Comparison of ENCODE assay signal across 8 cellular contexts in the genomic region with DNA sequence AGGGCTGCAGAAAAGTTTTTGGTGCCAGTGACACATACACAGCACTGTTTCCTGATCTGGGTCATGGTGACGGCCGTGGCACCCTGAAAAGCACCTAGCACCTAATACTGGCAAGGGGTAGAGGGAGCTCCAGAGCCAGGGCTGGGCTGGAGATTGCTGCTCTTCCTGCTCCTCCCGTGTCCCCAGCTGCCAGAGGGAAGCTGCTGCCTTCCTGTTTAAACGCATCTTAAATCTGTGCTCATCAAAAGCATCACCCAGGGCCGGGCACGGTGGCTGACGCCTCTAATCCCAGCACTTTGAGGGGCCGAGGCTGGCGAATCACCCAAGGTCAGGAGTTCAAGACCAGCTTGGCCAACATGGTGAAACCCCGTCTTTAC.
DNase-seq lines count a peak whose midpoint lies in the region; ATAC-seq and TF ChIP-seq lines count a peak whose summit lies in the region.

No MANE protein-coding gene starts in this region.

- H3K9me3 ChIP-seq in DOHH2 (ENCODE audit: control insufficient read depth, insufficient read depth, low read length): no peaks in the 10 kb centered on the region
- H3K9me3 ChIP-seq in osteoblast (ENCODE audit: low read depth, low read length): no peaks in the 10 kb centered on the region

- no peaks in the 10 kb centered on the region for H4K20me1 ChIP-seq in DOHH2 (ENCODE audit: control insufficient read depth, insufficient read depth, low read depth, low read length)
- H4K20me1 ChIP-seq in osteoblast (ENCODE audit: insufficient read depth, low read length): peaks cover 3% of the 10 kb centered on the region

- H3K79me2 ChIP-seq in DOHH2 (ENCODE audit: control insufficient read depth, low read length) (no peaks in the 10 kb centered on the region), osteoblast (ENCODE audit: insufficient read depth, low read length) (no peaks in the 10 kb centered on the region)

- no peaks in the 10 kb centered on the region for H3K27me3 ChIP-seq in DOHH2 (ENCODE audit: control insufficient read depth, low read length)
- no peaks in the 10 kb centered on the region for H3K27me3 ChIP-seq in osteoblast (ENCODE audit: insufficient read depth, low read length)

- DNase-seq in fibroblast of pulmonary artery (ENCODE audit: low read depth) (peak; percentile 71), osteoblast (ENCODE audit: insufficient read length, low spot score, missing footprints) (peak; percentile 94), NCI-H774 (lab: John Stamatoyannopoulos, UW) (no peak), NK-92 (lab: John Stamatoyannopoulos, UW; ENCODE audit: unreplicated experiment) (no peak)
- no peak for DNase-seq in activated CD4-positive, CD25-positive, alpha-beta regulatory T cell treated with anti-CD3 and anti-CD28 coated beads, Interleukin-2, amount 50 U/mL, for 72 hours

- TF ChIP-seq CTCF in DOHH2 (IDR thresholded peaks at IDR 0.05; ENCODE audit: low read depth, low read length, poor library complexity, severe bottlenecking) (peak; percentile 39), fibroblast of pulmonary artery (IDR thresholded peaks at IDR 0.05; ENCODE audit: low read length, missing control alignments) (peak; percentile 70), osteoblast (IDR thresholded peaks at IDR 0.05; ENCODE audit: extremely low read depth, low read depth, low read length) (peak; percentile 60)

- no peak overlapping the region for H3K4me3 ChIP-seq in DOHH2 (ENCODE audit: low read length)
- H3K4me3 ChIP-seq in fibroblast of pulmonary artery (replicated peaks; ENCODE audit: low read depth, low read length): no peak overlapping the region
- H3K4me3 ChIP-seq in osteoblast (ENCODE audit: insufficient read depth, low read length): no peak overlapping the region

- no peaks in the 10 kb centered on the region for H3K4me1 ChIP-seq in DOHH2 (ENCODE audit: control insufficient read depth, low read length)
- peaks cover 15% of the 10 kb centered on the region for H3K4me1 ChIP-seq in osteoblast (ENCODE audit: insufficient read depth, low read length)

- no peak overlapping the region for H3K27ac ChIP-seq in DOHH2 (ENCODE audit: low read depth, low read length)
- no peak overlapping the region for H3K27ac ChIP-seq in osteoblast (ENCODE audit: low read depth, low read length)

- H3F3A ChIP-seq in DOHH2 (ENCODE audit: control insufficient read depth, insufficient read depth): no peaks in the 10 kb centered on the region

- H3K4me2 ChIP-seq in DOHH2 (ENCODE audit: low read length): no peak overlapping the region
- peak overlapping the region; percentile 77 for H3K4me2 ChIP-seq in osteoblast (ENCODE audit: insufficient read depth, low read length)

- no peak overlapping the region for H2AFZ ChIP-seq in osteoblast (ENCODE audit: low read length)

- H3K36me3 ChIP-seq in DOHH2 (ENCODE audit: control insufficient read depth, low read length) (no peaks in the 10 kb centered on the region), osteoblast (ENCODE audit: insufficient read depth, low read length) (no peaks in the 10 kb centered on the region)

- peak; percentile 58 for ATAC-seq in HG02981 (IDR thresholded peaks at IDR 0.05; ENCODE audit: unreplicated experiment)
- peak; percentile 80 for ATAC-seq in SK-N-SH treated with all-trans-retinoic acid at 6 μM for 48 hours

- H3K9me2 ChIP-seq in DOHH2 (replicated peaks; ENCODE audit: control insufficient read depth, low read length): no peaks in the 10 kb centered on the region

TF ChIP-seq in SK-N-SH treated with all-trans-retinoic acid at 6 μM for 48 hours, 23 proteins besides CTCF, POLR2A, EP300 and RAD21 (continues in another document):
- TF ChIP-seq, protein P1, sequence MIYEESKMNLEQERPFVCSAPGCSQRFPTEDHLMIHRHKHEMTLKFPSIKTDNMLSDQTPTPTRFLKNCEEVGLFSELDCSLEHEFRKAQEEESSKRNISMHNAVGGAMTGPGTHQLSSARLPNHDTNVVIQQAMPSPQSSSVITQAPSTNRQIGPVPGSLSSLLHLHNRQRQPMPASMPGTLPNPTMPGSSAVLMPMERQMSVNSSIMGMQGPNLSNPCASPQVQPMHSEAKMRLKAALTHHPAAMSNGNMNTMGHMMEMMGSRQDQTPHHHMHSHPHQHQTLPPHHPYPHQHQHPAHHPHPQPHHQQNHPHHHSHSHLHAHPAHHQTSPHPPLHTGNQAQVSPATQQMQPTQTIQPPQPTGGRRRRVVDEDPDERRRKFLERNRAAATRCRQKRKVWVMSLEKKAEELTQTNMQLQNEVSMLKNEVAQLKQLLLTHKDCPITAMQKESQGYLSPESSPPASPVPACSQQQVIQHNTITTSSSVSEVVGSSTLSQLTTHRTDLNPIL (CRISPR knock-in tag; IDR thresholded peaks at IDR 0.05; ENCODE audit: low read depth): no peak
- TF ChIP-seq ZC3H10 (CRISPR knock-in tag; IDR thresholded peaks at IDR 0.05): no peak
- no peak for TF ChIP-seq RARB (CRISPR knock-in tag; IDR thresholded peaks at IDR 0.05)
- TF ChIP-seq TOX (CRISPR knock-in tag; IDR thresholded peaks at IDR 0.05; ENCODE audit: borderline replicate concordance): no peak
- TF ChIP-seq, protein P2, sequence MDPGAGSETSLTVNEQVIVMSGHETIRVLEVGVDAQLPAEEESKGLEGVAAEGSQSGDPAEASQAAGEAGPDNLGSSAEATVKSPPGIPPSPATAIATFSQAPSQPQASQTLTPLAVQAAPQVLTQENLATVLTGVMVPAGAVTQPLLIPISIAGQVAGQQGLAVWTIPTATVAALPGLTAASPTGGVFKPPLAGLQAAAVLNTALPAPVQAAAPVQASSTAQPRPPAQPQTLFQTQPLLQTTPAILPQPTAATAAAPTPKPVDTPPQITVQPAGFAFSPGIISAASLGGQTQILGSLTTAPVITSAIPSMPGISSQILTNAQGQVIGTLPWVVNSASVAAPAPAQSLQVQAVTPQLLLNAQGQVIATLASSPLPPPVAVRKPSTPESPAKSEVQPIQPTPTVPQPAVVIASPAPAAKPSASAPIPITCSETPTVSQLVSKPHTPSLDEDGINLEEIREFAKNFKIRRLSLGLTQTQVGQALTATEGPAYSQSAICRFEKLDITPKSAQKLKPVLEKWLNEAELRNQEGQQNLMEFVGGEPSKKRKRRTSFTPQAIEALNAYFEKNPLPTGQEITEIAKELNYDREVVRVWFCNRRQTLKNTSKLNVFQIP (CRISPR knock-in tag; IDR thresholded peaks at IDR 0.05; ENCODE audit: borderline replicate concordance, low read depth): no peak
- no peak for TF ChIP-seq GLIS3 (CRISPR knock-in tag; IDR thresholded peaks at IDR 0.05)
- no peak for TF ChIP-seq ARNTL (CRISPR knock-in tag; IDR thresholded peaks at IDR 0.05; ENCODE audit: borderline replicate concordance, low read depth)
- TF ChIP-seq, protein P3, sequence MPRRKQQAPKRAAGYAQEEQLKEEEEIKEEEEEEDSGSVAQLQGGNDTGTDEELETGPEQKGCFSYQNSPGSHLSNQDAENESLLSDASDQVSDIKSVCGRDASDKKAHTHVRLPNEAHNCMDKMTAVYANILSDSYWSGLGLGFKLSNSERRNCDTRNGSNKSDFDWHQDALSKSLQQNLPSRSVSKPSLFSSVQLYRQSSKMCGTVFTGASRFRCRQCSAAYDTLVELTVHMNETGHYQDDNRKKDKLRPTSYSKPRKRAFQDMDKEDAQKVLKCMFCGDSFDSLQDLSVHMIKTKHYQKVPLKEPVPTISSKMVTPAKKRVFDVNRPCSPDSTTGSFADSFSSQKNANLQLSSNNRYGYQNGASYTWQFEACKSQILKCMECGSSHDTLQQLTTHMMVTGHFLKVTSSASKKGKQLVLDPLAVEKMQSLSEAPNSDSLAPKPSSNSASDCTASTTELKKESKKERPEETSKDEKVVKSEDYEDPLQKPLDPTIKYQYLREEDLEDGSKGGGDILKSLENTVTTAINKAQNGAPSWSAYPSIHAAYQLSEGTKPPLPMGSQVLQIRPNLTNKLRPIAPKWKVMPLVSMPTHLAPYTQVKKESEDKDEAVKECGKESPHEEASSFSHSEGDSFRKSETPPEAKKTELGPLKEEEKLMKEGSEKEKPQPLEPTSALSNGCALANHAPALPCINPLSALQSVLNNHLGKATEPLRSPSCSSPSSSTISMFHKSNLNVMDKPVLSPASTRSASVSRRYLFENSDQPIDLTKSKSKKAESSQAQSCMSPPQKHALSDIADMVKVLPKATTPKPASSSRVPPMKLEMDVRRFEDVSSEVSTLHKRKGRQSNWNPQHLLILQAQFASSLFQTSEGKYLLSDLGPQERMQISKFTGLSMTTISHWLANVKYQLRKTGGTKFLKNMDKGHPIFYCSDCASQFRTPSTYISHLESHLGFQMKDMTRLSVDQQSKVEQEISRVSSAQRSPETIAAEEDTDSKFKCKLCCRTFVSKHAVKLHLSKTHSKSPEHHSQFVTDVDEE (CRISPR knock-in tag; IDR thresholded peaks at IDR 0.05): no peak
- TF ChIP-seq ZNF565 (CRISPR knock-in tag; conservative IDR thresholded peaks at IDR 0.05; ENCODE audit: low read depth): no peak
- no peak for TF ChIP-seq SNAI2 (CRISPR knock-in tag; IDR thresholded peaks at IDR 0.05)
- no peak for TF ChIP-seq BACH2 (CRISPR knock-in tag; IDR thresholded peaks at IDR 0.05; ENCODE audit: borderline replicate concordance)
- TF ChIP-seq, protein P4, sequence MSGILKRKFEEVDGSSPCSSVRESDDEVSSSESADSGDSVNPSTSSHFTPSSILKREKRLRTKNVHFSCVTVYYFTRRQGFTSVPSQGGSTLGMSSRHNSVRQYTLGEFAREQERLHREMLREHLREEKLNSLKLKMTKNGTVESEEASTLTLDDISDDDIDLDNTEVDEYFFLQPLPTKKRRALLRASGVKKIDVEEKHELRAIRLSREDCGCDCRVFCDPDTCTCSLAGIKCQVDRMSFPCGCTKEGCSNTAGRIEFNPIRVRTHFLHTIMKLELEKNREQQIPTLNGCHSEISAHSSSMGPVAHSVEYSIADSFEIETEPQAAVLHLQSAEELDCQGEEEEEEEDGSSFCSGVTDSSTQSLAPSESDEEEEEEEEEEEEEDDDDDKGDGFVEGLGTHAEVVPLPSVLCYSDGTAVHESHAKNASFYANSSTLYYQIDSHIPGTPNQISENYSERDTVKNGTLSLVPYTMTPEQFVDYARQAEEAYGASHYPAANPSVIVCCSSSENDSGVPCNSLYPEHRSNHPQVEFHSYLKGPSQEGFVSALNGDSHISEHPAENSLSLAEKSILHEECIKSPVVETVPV (CRISPR knock-in tag; IDR thresholded peaks at IDR 0.05): no peak
- no peak for TF ChIP-seq ZFP3 (CRISPR knock-in tag; IDR thresholded peaks at IDR 0.05)
- no peak for TF ChIP-seq PPARA (CRISPR knock-in tag; IDR thresholded peaks at IDR 0.05; ENCODE audit: borderline replicate concordance)
- TF ChIP-seq OSR1 (CRISPR knock-in tag; IDR thresholded peaks at IDR 0.05): no peak

Comparison
In these comparisons a context has a peak if more than half of its experiments do, and no peak if none do; other contexts are left out.
1. DNase-seq: peak in fibroblast of pulmonary artery (single experiment) and osteoblast (single experiment); none in activated CD4-positive, CD25-positive, alpha-beta regulatory T cell treated with anti-CD3 and anti-CD28 coated beads, Interleukin-2, amount 50 U/mL, for 72 hours (single experiment), NCI-H774 (single experiment) and NK-92 (single experiment).
2. Peak in every context shown above with its lines, with median percentiles within 50 percentile points of each other: CTCF ChIP-seq.